ENCODE assay signal across 1 cellular context in the genomic region with DNA sequence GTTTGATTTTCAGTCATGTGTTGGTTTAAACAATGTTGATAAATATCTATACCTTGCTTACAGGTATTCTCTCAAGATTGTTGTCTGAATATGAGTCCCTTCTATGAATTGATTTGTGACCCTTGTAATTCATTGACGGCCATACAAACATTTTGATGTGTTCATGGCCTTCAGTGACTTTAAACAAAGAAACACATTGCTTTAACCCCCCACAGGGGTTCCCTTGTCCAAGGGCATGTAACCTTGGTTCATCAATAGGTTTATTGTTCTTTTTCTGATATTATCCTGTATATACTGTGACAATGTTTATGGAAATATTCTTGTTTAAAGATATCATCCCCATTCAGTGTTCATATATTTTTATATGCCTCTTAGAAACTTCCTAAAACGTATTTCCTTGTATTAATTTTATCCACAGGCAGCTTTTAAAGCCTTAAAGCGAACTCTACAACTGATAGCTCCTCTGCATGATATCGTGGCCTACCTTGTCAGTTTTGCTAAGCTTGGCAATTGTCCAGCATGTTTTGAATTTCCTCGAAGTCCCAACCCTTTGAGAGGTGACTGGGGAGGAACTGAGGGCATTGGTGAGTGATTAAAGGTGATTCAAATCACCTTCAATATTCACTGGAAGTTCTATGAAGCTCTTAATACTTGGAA.
TF ChIP-seq lines count a peak whose summit lies in the region.

No MANE protein-coding gene starts in this region.

TF ChIP-seq in K562, 482 proteins besides CTCF, POLR2A, EP300 and RAD21 (continued from another document):
- TF ChIP-seq ARID3B (CRISPR knock-in tag; IDR thresholded peaks at IDR 0.05; ENCODE audit: borderline replicate concordance) = no peak
- TF ChIP-seq NR1H2 (CRISPR knock-in tag; IDR thresholded peaks at IDR 0.05) = no peak
- TF ChIP-seq ARID1B (IDR thresholded peaks at IDR 0.05) = peak; percentile 10; the same call in 1 of the 2 replicates
- no peak for TF ChIP-seq ASH1L (IDR thresholded peaks at IDR 0.05; ENCODE audit: borderline replicate concordance, low read depth, partially characterized antibody)
- TF ChIP-seq TAF1 (IDR thresholded peaks at IDR 0.05; ENCODE audit: control insufficient read depth, extremely low read depth, insufficient read depth, low read length, severe bottlenecking) = no peak
- no peak for TF ChIP-seq HDAC8 (tag; IDR thresholded peaks at IDR 0.05)
- no peak for TF ChIP-seq KDM2B (CRISPR knock-in tag; IDR thresholded peaks at IDR 0.05)
- TF ChIP-seq CAMTA2 (CRISPR knock-in tag; conservative IDR thresholded peaks at IDR 0.05) = no peak
- TF ChIP-seq KAT2B (IDR thresholded peaks at IDR 0.05; ENCODE audit: low read depth, low read length) = no peak
- TF ChIP-seq SAP30 (IDR thresholded peaks at IDR 0.05; ENCODE audit: borderline replicate concordance, insufficient read depth, low read depth, low read length, poor library complexity, severe bottlenecking) = no peak
- TF ChIP-seq, protein P1, sequence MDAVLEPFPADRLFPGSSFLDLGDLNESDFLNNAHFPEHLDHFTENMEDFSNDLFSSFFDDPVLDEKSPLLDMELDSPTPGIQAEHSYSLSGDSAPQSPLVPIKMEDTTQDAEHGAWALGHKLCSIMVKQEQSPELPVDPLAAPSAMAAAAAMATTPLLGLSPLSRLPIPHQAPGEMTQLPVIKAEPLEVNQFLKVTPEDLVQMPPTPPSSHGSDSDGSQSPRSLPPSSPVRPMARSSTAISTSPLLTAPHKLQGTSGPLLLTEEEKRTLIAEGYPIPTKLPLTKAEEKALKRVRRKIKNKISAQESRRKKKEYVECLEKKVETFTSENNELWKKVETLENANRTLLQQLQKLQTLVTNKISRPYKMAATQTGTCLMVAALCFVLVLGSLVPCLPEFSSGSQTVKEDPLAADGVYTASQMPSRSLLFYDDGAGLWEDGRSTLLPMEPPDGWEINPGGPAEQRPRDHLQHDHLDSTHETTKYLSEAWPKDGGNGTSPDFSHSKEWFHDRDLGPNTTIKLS (IDR thresholded peaks at IDR 0.05; ENCODE audit: borderline replicate concordance, low read depth) = no peak
- no peak for TF ChIP-seq CBX5 (IDR thresholded peaks at IDR 0.05; ENCODE audit: borderline replicate concordance, low read depth)
- TF ChIP-seq TBL1XR1 (IDR thresholded peaks at IDR 0.05; ENCODE audit: low read length in 2 of 2) = 0 out of 4 replicates have a peak, but pooled peaks of 1 of the 2 experiments have one; percentile 21
- TF ChIP-seq, protein P2, sequence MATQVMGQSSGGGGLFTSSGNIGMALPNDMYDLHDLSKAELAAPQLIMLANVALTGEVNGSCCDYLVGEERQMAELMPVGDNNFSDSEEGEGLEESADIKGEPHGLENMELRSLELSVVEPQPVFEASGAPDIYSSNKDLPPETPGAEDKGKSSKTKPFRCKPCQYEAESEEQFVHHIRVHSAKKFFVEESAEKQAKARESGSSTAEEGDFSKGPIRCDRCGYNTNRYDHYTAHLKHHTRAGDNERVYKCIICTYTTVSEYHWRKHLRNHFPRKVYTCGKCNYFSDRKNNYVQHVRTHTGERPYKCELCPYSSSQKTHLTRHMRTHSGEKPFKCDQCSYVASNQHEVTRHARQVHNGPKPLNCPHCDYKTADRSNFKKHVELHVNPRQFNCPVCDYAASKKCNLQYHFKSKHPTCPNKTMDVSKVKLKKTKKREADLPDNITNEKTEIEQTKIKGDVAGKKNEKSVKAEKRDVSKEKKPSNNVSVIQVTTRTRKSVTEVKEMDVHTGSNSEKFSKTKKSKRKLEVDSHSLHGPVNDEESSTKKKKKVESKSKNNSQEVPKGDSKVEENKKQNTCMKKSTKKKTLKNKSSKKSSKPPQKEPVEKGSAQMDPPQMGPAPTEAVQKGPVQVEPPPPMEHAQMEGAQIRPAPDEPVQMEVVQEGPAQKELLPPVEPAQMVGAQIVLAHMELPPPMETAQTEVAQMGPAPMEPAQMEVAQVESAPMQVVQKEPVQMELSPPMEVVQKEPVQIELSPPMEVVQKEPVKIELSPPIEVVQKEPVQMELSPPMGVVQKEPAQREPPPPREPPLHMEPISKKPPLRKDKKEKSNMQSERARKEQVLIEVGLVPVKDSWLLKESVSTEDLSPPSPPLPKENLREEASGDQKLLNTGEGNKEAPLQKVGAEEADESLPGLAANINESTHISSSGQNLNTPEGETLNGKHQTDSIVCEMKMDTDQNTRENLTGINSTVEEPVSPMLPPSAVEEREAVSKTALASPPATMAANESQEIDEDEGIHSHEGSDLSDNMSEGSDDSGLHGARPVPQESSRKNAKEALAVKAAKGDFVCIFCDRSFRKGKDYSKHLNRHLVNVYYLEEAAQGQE (CRISPR knock-in tag; IDR thresholded peaks at IDR 0.05; ENCODE audit: low read depth) = no peak
- TF ChIP-seq BRD4 (IDR thresholded peaks at IDR 0.05) = no peak
- no peak for TF ChIP-seq BMI1 (IDR thresholded peaks at IDR 0.05; ENCODE audit: low read length)
- TF ChIP-seq COPS2 (conservative IDR thresholded peaks at IDR 0.05) = no peak
- no peak for TF ChIP-seq E2F6 (IDR thresholded peaks at IDR 0.05; ENCODE audit: borderline replicate concordance in 1 of 2, extremely low read depth in 1 of 2, insufficient read depth in 1 of 2, insufficient read length in 1 of 2, low read depth in 1 of 2, low read length in 1 of 2, poor library complexity in 1 of 2, severe bottlenecking in 1 of 2)
- TF ChIP-seq DNMT1 (IDR thresholded peaks at IDR 0.05) = no peak
- no peak for TF ChIP-seq NEUROD1 (IDR thresholded peaks at IDR 0.05; ENCODE audit: borderline replicate concordance, low read depth, low read length, partially characterized antibody)
- TF ChIP-seq MTA1 (IDR thresholded peaks at IDR 0.05; ENCODE audit: borderline replicate concordance) = no peak
- TF ChIP-seq, protein P3, sequence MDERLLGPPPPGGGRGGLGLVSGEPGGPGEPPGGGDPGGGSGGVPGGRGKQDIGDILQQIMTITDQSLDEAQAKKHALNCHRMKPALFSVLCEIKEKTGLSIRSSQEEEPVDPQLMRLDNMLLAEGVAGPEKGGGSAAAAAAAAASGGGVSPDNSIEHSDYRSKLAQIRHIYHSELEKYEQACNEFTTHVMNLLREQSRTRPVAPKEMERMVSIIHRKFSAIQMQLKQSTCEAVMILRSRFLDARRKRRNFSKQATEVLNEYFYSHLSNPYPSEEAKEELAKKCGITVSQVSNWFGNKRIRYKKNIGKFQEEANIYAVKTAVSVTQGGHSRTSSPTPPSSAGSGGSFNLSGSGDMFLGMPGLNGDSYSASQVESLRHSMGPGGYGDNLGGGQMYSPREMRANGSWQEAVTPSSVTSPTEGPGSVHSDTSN (CRISPR knock-in tag; IDR thresholded peaks at IDR 0.05; ENCODE audit: low read depth) = no peak
- TF ChIP-seq, protein P3 (tag; conservative IDR thresholded peaks at IDR 0.05; ENCODE audit: low read depth) = no peak
- TF ChIP-seq POLR2AphosphoS2 (IDR thresholded peaks at IDR 0.05; ENCODE audit: low read length) = no peak
- peak; percentile 10 for TF ChIP-seq MEIS2 (IDR thresholded peaks at IDR 0.05; ENCODE audit: partially characterized antibody)
- TF ChIP-seq NFIC (IDR thresholded peaks at IDR 0.05) = peak; percentile 89
- no peak for TF ChIP-seq ZNF75A (CRISPR knock-in tag; IDR thresholded peaks at IDR 0.05)
- TF ChIP-seq CXXC5 (CRISPR knock-in tag; IDR thresholded peaks at IDR 0.05) = 0 out of 2 replicates have a peak, but pooled peaks have one; percentile 11
